In the genomic region with DNA sequence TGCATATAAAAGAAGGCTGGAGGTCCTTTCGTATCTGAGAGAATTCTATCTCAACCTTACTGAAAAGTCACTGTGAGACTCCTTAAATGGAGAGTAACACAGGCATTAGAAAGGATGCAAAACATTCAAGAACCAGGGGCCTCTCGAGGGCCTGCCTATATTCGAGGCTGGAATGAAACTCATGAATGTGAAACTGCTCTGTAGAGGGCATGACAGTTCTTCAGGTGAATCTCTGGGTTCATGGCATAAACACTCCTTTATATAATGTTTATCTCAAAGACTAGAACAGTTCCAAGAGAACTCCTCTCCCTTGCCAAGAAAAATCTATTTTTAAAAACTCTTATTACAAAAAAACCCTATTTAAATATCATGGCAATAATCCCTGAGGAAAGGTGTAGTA, we compare ENCODE assay signal across 12 cellular contexts.
"Had no signal": no experiment of that assay in that cellular context is flagged by ENCODE, and none has a peak within 500 bp of the region (broad histone marks: within the 10 kb centered on the region; RNA-seq: fewer than 3 reads in every experiment).

No MANE protein-coding gene starts in this region.

- H3K36me3 ChIP-seq: gastroesophageal sphincter, thyroid gland had no signal

- H3K79me2 ChIP-seq: parathyroid adenoma had no signal

- H3K9me3 ChIP-seq: gastroesophageal sphincter, mucosa of descending colon, thyroid gland had no signal

- H3K27me3 ChIP-seq: gastroesophageal sphincter, thyroid gland had no signal

- H3K4me1 ChIP-seq: parathyroid adenoma, thyroid gland had no signal

- ATAC-seq: effector memory CD8-positive, alpha-beta T cell; gastroesophageal sphincter; mucosa of descending colon; naive thymus-derived CD4-positive, alpha-beta T cell; stimulated activated naive B cell treated with anti-CD40 and anti-IgM and Interleukin-4, amounts not matched to agents 10 μg/mL and 1 μg/mL and 100 μg/mL, for 72 hours had no signal

- H2AFZ ChIP-seq: parathyroid adenoma had no signal

- DNase-seq: activated CD4-positive, alpha-beta T cell treated with anti-CD3 and anti-CD28 coated beads, Interleukin-2, amount 10 ng/mL, durations not matched to agents 7 days and 5 days; activated CD8-positive, alpha-beta memory T cell treated with anti-CD3 and anti-CD28 coated beads for 24 hours; activated naive CD4-positive, alpha-beta T cell; activated naive CD8-positive, alpha-beta T cell treated with anti-CD3 and anti-CD28 coated beads, Interleukin-2, amount 10 ng/mL, durations not matched to agents 7 days and 5 days; effector memory CD8-positive, alpha-beta T cell; mucosa of descending colon; naive thymus-derived CD4-positive, alpha-beta T cell; stimulated activated naive B cell treated with anti-CD40 and anti-IgM and Interleukin-4, amounts not matched to agents 10 μg/mL and 1 μg/mL and 100 μg/mL, for 72 hours; thyroid gland had no signal

- H3K4me3 ChIP-seq: gastroesophageal sphincter, mucosa of descending colon, thyroid gland had no signal

- H3K27ac ChIP-seq: epithelial cell of prostate, gastroesophageal sphincter, parathyroid adenoma, thyroid gland had no signal
